ENCODE assay signal across 7 cellular contexts in genomic region chr1:90219166-90219871, GRCh38.
A peak's percentile ranks its signal among the peaks of the same experiment; 100 is the strongest.
DNase-seq lines count a peak whose midpoint lies in the region; ATAC-seq, FAIRE-seq and TF ChIP-seq lines count a peak whose summit lies in the region.
"Not testable (repeated sequence)": the region's sequence is repeated elsewhere in the genome, so short reads cannot be mapped to it uniquely, and the experiment has no call there.

No MANE protein-coding gene starts in this region.

- FAIRE-seq in H1 (lab: Jason Lieb, UNC), result not testable (repeated sequence)

- not testable (repeated sequence) for H4K91ac ChIP-seq in H1 (replicated peaks; ENCODE audit: insufficient read length, low read length)

- WGBS in H1 (ENCODE audit: extremely low coverage in 1 of 2, insufficient coverage in 1 of 2, insufficient read length in 1 of 2, insufficient replicate concordance in 2 of 2, low coverage in 1 of 2, low lambda C conversion rate in 2 of 2, missing lambda C conversion rate in 1 of 2), 2 experiments, result 12% methylated on average over 24 of the region's 27 CpGs; no CpG with 5 or more reads in 1 of the 2 experiments

- not testable (repeated sequence) for H3K9me3 ChIP-seq in H1 (ENCODE audit: insufficient read depth in 2 of 2, low read depth in 1 of 2, low read length in 1 of 2); iPS-15b (ENCODE audit: control insufficient read depth, insufficient read depth, low read length); mucosa of descending colon

- not testable (repeated sequence) for H4K20me1 ChIP-seq in H1 (replicated peaks in 1 of 2; ENCODE audit: control insufficient read depth in 1 of 2, insufficient read depth in 2 of 2, low read length in 2 of 2)

- H3K56ac ChIP-seq in H1 (replicated peaks; ENCODE audit: insufficient read length, low read depth, low read length), result not testable (repeated sequence)

- H2BK20ac ChIP-seq in H1 (ENCODE audit: low read length), result not testable (repeated sequence)

- not testable (repeated sequence) for H3K36me3 Mint-ChIP-seq in osteocyte (ENCODE audit: unreplicated experiment)

- not testable (repeated sequence) for H3K27me3 ChIP-seq in H7 (ENCODE audit: control insufficient read depth, insufficient read depth, low read length); H1 (replicated peaks in 1 of 4; ENCODE audit: control insufficient read depth in 3 of 4, extremely low read depth in 1 of 4, insufficient read depth in 3 of 4, low read length in 3 of 4); iPS-15b (ENCODE audit: control insufficient read depth, insufficient read depth, low read length)

- not testable (repeated sequence) for H3K23ac ChIP-seq in H1 (ENCODE audit: insufficient read length)

- peak overlapping the region; percentile 35 for H3K4me3 Mint-ChIP-seq in osteocyte (ENCODE audit: unreplicated experiment)

- H2BK15ac ChIP-seq in H1 (ENCODE audit: low read length), result not testable (repeated sequence)

- H2BK5ac ChIP-seq in H1 (ENCODE audit: low read depth, low read length), result not testable (repeated sequence)

- H3K4me3 ChIP-seq in H7 (ENCODE audit: insufficient read depth, low read depth, low read length) (peak overlapping the region; percentile 52), H1 (ENCODE audit: extremely low read depth in 1 of 4, insufficient read depth in 2 of 4, low read depth in 3 of 4, low read length in 4 of 4) (peak overlapping the region; percentile 52 to 76 (median 66)), iPS-15b (ENCODE audit: low read depth, low read length) (peak overlapping the region; percentile 73)
- H3K4me3 ChIP-seq in mucosa of descending colon, result not testable (repeated sequence)

- H3K9me3 Mint-ChIP-seq in osteocyte (ENCODE audit: unreplicated experiment), result not testable (repeated sequence)

- H4K8ac ChIP-seq in H1 (ENCODE audit: extremely low read depth, insufficient read depth, low read length), result peak overlapping the region; percentile 51; the same call in 1 of the 2 replicates

- H2BK120ac ChIP-seq in H1 (replicated peaks; ENCODE audit: low read depth, low read length), result not testable (repeated sequence)

- peak overlapping the region; percentile 98 for H4K5ac ChIP-seq in H1 (ENCODE audit: insufficient read length, low read depth, low read length)

- POLR2A ChIA-PET in H1 (lab: Charles Lee; ENCODE audit: partially characterized antibody), result interaction anchor here (1.2 to 1.5 kb wide), 4 partner anchors 11 to 1165 kb away, joined by 3 to 5 read pairs (median 4); no protein-coding TSS in a partner anchor

- H3K23me2 ChIP-seq in H1 (ENCODE audit: low read depth, low read length), result not testable (repeated sequence)

- H3K36me3 ChIP-seq in H7 (replicated peaks; ENCODE audit: control insufficient read depth, insufficient read depth, low read length); H1 (ENCODE audit: control insufficient read depth in 2 of 4, insufficient read depth in 4 of 4, low read length in 3 of 4); iPS-15b (ENCODE audit: control insufficient read depth, insufficient read depth, low read length); mucosa of descending colon (ENCODE audit: low read depth): not testable (repeated sequence)

- not testable (repeated sequence) for TF ChIP-seq EP300 in H1 (IDR thresholded peaks at IDR 0.05; ENCODE audit: borderline replicate concordance in 1 of 2, low read depth in 2 of 2, low read length in 2 of 2)

- TF ChIP-seq POLR2A in H1 (IDR thresholded peaks at IDR 0.05; ENCODE audit: control extremely low read depth in 1 of 2, low read depth in 2 of 2, low read length in 2 of 2), result peak; percentile 31 to 54; a peak in 1 of 3 replicates

- not testable (repeated sequence) for H3K4me1 Mint-ChIP-seq in osteocyte (ENCODE audit: unreplicated experiment)

- H3K4ac ChIP-seq in H1 (replicated peaks; ENCODE audit: insufficient read length, low read depth, low read length), result not testable (repeated sequence)

- H3K27ac Mint-ChIP-seq in osteocyte (ENCODE audit: unreplicated experiment), result not testable (repeated sequence)

- H2AK5ac ChIP-seq in H1 (ENCODE audit: low read depth, low read length), result not testable (repeated sequence)

- H3K18ac ChIP-seq in H1 (ENCODE audit: extremely low read depth, low read length), result peak overlapping the region; percentile 10

- H2AFZ ChIP-seq in H1 (ENCODE audit: low read length), result peak overlapping the region; percentile 82; the same call in 1 of the 2 replicates

- CTCF ChIA-PET in H1 (lab: Charles Lee; ENCODE audit: partially characterized antibody), result interaction anchor here (0.8 to 1.2 kb wide), 2 partner anchors 85 to 726 kb away, joined by 3 read pairs; no protein-coding TSS in a partner anchor

- not testable (repeated sequence) for H2BK12ac ChIP-seq in H1 (ENCODE audit: low read depth, low read length)

- peak overlapping the region; percentile 83 for H3K27ac ChIP-seq in H1 (ENCODE audit: low read depth, low read length)

- DNase-seq in H7; osteocyte (ENCODE audit: extremely low spot score, unreplicated experiment): not testable (repeated sequence)
- DNase-seq in NCI-H1105 treated with DMSO at 0.1 percent for 48 hours (lab: John Stamatoyannopoulos, UW) (peak; percentile 63), RPMI8226 (peak; percentile 51), H1 (ENCODE audit: low read depth in 1 of 2, low spot score in 2 of 2) (peak in 1 of 2 experiments; percentile 73), mucosa of descending colon (peak; percentile 68 to 81 (median 70))

- TF ChIP-seq RAD21 in H1 (IDR thresholded peaks at IDR 0.05 in 1 of 2, conservative IDR thresholded peaks at IDR 0.05 in 1 of 2; ENCODE audit: low read depth in 2 of 2, low read length in 2 of 2), result not testable (repeated sequence)

- ATAC-seq in mucosa of descending colon, result peak; percentile 29

- intact Hi-C loops in mucosa of descending colon (cut with DNase I, micrococcal nuclease), result not testable (repeated sequence)

- not testable (repeated sequence) for TF ChIP-seq CTCF in H1 (IDR thresholded peaks at IDR 0.05; ENCODE audit: control extremely low read depth in 1 of 3, insufficient read depth in 1 of 3, low read depth in 1 of 3, low read length in 3 of 3); mucosa of descending colon (IDR thresholded peaks at IDR 0.05); osteocyte (IDR thresholded peaks at IDR 0.05)

- not testable (repeated sequence) for H3K79me1 ChIP-seq in H1 (ENCODE audit: low read depth, low read length)

- not testable (repeated sequence) for H3K4me1 ChIP-seq in H1 (replicated peaks in 1 of 4; ENCODE audit: control insufficient read depth in 3 of 4, insufficient read depth in 4 of 4, low read length in 3 of 4); iPS-15b (ENCODE audit: control insufficient read depth, insufficient read depth, low read length)
- H3K4me1 ChIP-seq in mucosa of descending colon (ENCODE audit: low read depth), result peaks cover 11% of the 10 kb centered on the region

- peak overlapping the region; percentile 57 to 63 for H3K4me2 ChIP-seq in H1 (ENCODE audit: insufficient read depth in 1 of 2, low read depth in 2 of 2, low read length in 2 of 2)

- not testable (repeated sequence) for H3K79me2 ChIP-seq in H1 (ENCODE audit: control insufficient read depth in 1 of 2, insufficient read depth in 2 of 2, low read length in 2 of 2)

- H3K9ac ChIP-seq in H1 (replicated peaks in 1 of 4; ENCODE audit: extremely low read depth in 1 of 4, low read depth in 3 of 4, low read length in 3 of 4), result peak overlapping the region; percentile 37 to 74 (median 66)
- peak overlapping the region; percentile 87 for H3K9ac ChIP-seq in iPS-15b (ENCODE audit: low read depth, low read length)

- not testable (repeated sequence) for H3K27me3 Mint-ChIP-seq in osteocyte (ENCODE audit: unreplicated experiment)

- not testable (repeated sequence) for H3K14ac ChIP-seq in H1 (ENCODE audit: insufficient read length)

TF ChIP-seq in H1, 55 proteins besides CTCF, POLR2A, EP300 and RAD21:
- TF ChIP-seq TAF1 (IDR thresholded peaks at IDR 0.05; ENCODE audit: low read depth, low read length), result peak; percentile 52; the same call in 1 of the 2 replicates
- peak; percentile 29 for TF ChIP-seq ASH2L (IDR thresholded peaks at IDR 0.05; ENCODE audit: low read length)
- TF ChIP-seq POLR2AphosphoS5 (IDR thresholded peaks at IDR 0.05; ENCODE audit: low read depth, low read length), result peak; percentile 44; the same call in 1 of the 2 replicates
- TF ChIP-seq TBP (IDR thresholded peaks at IDR 0.05; ENCODE audit: low read depth, low read length), result 0 out of 2 replicates have a peak, but pooled peaks have one; percentile 28
- peak; percentile 47 for TF ChIP-seq KDM4A (IDR thresholded peaks at IDR 0.05; ENCODE audit: low read depth, low read length, severe bottlenecking)
- TF ChIP-seq CEBPB (IDR thresholded peaks at IDR 0.05; ENCODE audit: low read depth, low read length), result 0 out of 2 replicates have a peak, but pooled peaks have one; percentile 25
- peak; percentile 87 for TF ChIP-seq YY1 (IDR thresholded peaks at IDR 0.05; ENCODE audit: low read depth, low read length)
